In the genomic region with DNA sequence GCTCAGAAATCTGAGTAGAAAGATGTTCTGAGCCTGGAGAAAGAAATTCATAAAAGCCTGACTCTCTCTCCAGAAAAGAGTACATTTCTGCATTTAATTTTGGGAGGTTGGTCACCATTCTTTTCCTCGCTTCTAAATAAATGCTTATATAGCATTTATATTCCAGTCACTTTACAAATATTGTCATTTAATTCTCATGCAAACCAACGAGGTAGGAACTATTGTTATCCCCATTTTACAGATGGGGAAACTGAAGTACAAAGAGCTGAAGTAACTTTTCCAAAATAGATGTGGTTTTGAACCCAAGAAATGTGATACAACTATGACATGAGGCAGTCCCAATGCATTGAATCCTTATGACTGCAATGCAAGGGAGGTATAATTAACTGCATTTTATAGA, we compare ENCODE assay signal across 1 cellular context.
TF ChIP-seq lines count a peak whose summit lies in the region.

No MANE protein-coding gene starts in this region.

TF ChIP-seq in HepG2, 621 proteins besides CTCF, POLR2A, EP300 and RAD21:
- TF ChIP-seq ZNF629 (CRISPR knock-in tag; conservative IDR thresholded peaks at IDR 0.05) (peak; percentile 82), CHD4 (IDR thresholded peaks at IDR 0.05; ENCODE audit: borderline replicate concordance, low read length) (peak; percentile 36; the same call in 1 of the 2 replicates), MAFF (IDR thresholded peaks at IDR 0.05; ENCODE audit: low read depth, low read length) (peak; percentile 81), MAFK (conservative IDR thresholded peaks at IDR 0.05 in 1 of 2, IDR thresholded peaks at IDR 0.05 in 1 of 2; ENCODE audit: low read length in 2 of 2) (peak; percentile 81 to 86), ZSCAN31 (CRISPR knock-in tag; IDR thresholded peaks at IDR 0.05; ENCODE audit: low read depth) (no peak), ATM (IDR thresholded peaks at IDR 0.05; ENCODE audit: borderline replicate concordance) (no peak), REPIN1 (CRISPR knock-in tag; IDR thresholded peaks at IDR 0.05; ENCODE audit: borderline replicate concordance, low read depth) (0 out of 2 replicates have a peak, but pooled peaks have one; percentile 19)
